Comparison of ENCODE assay signal across 24 cellular contexts in genomic region chr20:60658661-60659060, GRCh38.
"Had no signal": no experiment of that assay in that cellular context is flagged by ENCODE, and none has a peak within 500 bp of the region (broad histone marks: within the 10 kb centered on the region; RNA-seq: fewer than 3 reads in every experiment).

No MANE protein-coding gene starts in this region.

- DNase-seq: dermis blood vessel endothelial cell; effector memory CD8-positive, alpha-beta T cell; erythroblast; esophagus squamous epithelium; foreskin melanocyte; hypothalamus; kidney; left lung; mesenchymal stem cell; mucosa of descending colon; naive B cell; pancreas; right lobe of liver; small intestine; stimulated activated CD4-positive, alpha-beta T cell treated with anti-CD3 and anti-CD28 coated beads, Interleukin-15, amount 100 ng/mL, for 24 hours; stimulated activated CD4-positive, alpha-beta T cell treated with anti-CD3 and anti-CD28 coated beads, Interleukin-2, amount 100 ng/mL, for 48 hours; stimulated activated naive B cell treated with anti-CD40 and anti-IgM and Interleukin-4, amounts not matched to agents 10 μg/mL and 1 μg/mL and 100 μg/mL, for 72 hours; stimulated activated naive CD8-positive, alpha-beta T cell treated with anti-CD3 and anti-CD28 coated beads, Interleukin-15, amount 100 ng/mL, for 72 hours; transverse colon; upper lobe of right lung; uterus had no signal

- H3K27ac Mint-ChIP-seq: effector memory CD8-positive, alpha-beta T cell; mesothelial cell of epicardium; naive B cell; natural killer cell treated with Interleukin-12 subunit alpha and Interleukin-12 subunit beta and Interleukin-15 and Interleukin-18, amount 100 ng/mL, for 72 hours; stimulated activated naive B cell treated with anti-CD40 and anti-IgM and Interleukin-4, amounts not matched to agents 10 μg/mL and 1 μg/mL and 100 μg/mL, for 72 hours had no signal

- H3K4me3 Mint-ChIP-seq: effector memory CD8-positive, alpha-beta T cell; mesothelial cell of epicardium; naive B cell; natural killer cell treated with Interleukin-12 subunit alpha and Interleukin-12 subunit beta and Interleukin-15 and Interleukin-18, amount 100 ng/mL, for 72 hours; stimulated activated naive B cell treated with anti-CD40 and anti-IgM and Interleukin-4, amounts not matched to agents 10 μg/mL and 1 μg/mL and 100 μg/mL, for 72 hours; stimulated activated naive CD8-positive, alpha-beta T cell treated with anti-CD3 and anti-CD28 coated beads, Interleukin-15, amount 100 ng/mL, for 72 hours had no signal

- H3K36me3 Mint-ChIP-seq: mesothelial cell of epicardium; naive B cell; natural killer cell treated with Interleukin-12 subunit alpha and Interleukin-12 subunit beta and Interleukin-15 and Interleukin-18, amount 100 ng/mL, for 72 hours; stimulated activated naive B cell treated with anti-CD40 and anti-IgM and Interleukin-4, amounts not matched to agents 10 μg/mL and 1 μg/mL and 100 μg/mL, for 72 hours had no signal

- FAIRE-seq: endometrium, kidney, pancreas, small intestine had no signal

- H3K9me3 Mint-ChIP-seq: effector memory CD8-positive, alpha-beta T cell; natural killer cell treated with Interleukin-12 subunit alpha and Interleukin-12 subunit beta and Interleukin-15 and Interleukin-18, amount 100 ng/mL, for 72 hours had no signal

- H3K4me1 Mint-ChIP-seq: mesothelial cell of epicardium; naive B cell; stimulated activated naive B cell treated with anti-CD40 and anti-IgM and Interleukin-4, amounts not matched to agents 10 μg/mL and 1 μg/mL and 100 μg/mL, for 72 hours; stimulated activated naive CD8-positive, alpha-beta T cell treated with anti-CD3 and anti-CD28 coated beads, Interleukin-15, amount 100 ng/mL, for 72 hours had no signal

- ATAC-seq: effector memory CD8-positive, alpha-beta T cell; left lung; mucosa of descending colon; pancreas; right lobe of liver; stimulated activated naive B cell treated with anti-CD40 and anti-IgM and Interleukin-4, amounts not matched to agents 10 μg/mL and 1 μg/mL and 100 μg/mL, for 72 hours; stimulated activated naive CD8-positive, alpha-beta T cell treated with anti-CD3 and anti-CD28 coated beads, Interleukin-15, amount 100 ng/mL, for 72 hours; upper lobe of right lung had no signal
